ENCODE assay signal across 27 cellular contexts in genomic region chr16:7150230-7150629, GRCh38.
"Had no signal": no experiment of that assay in that cellular context is flagged by ENCODE, and none has a peak within 500 bp of the region (broad histone marks: within the 10 kb centered on the region; RNA-seq: fewer than 3 reads in every experiment).

No MANE protein-coding gene starts in this region.

- H3K4me1 ChIP-seq: stomach, suprapubic skin, testis, thyroid gland, tibial artery, tibial nerve, transverse colon, upper lobe of left lung, upper lobe of right lung, uterus, vagina had no signal

- FAIRE-seq: urothelium cell line had no signal

- H3K27ac ChIP-seq: stomach, suprapubic skin, testis, thoracic aorta, thyroid gland, tibial artery, tibial nerve, transverse colon, upper lobe of left lung, upper lobe of right lung, uterus, vagina had no signal

- ATAC-seq: stimulated activated effector memory CD8-positive, alpha-beta T cell treated with anti-CD3 and anti-CD28 coated beads, Interleukin-12 subunit alpha, Interleukin-12 subunit beta, amount 100 ng/mL, for 72 hours; stimulated activated memory B cell treated with anti-CD40 and anti-IgM and Interleukin-4, amounts not matched to agents 10 μg/mL and 1 μg/mL and 100 μg/mL, for 72 hours; stimulated activated naive B cell treated with anti-CD40 and anti-IgM and Interleukin-4, amounts not matched to agents 10 μg/mL and 1 μg/mL and 100 μg/mL, for 72 hours; stimulated activated naive CD8-positive, alpha-beta T cell treated with anti-CD3 and anti-CD28 coated beads, Interleukin-15, amount 100 ng/mL, for 72 hours; stimulated activated naive CD8-positive, alpha-beta T cell treated with anti-CD3 and anti-CD28 coated beads, Interleukin-15, Interleukin-2, amounts not matched to agents 100 U/mL and 50 U/mL, for 24 hours; upper lobe of right lung had no signal

- H3K36me3 ChIP-seq: stomach, suprapubic skin, thoracic aorta, thyroid gland, tibial artery, tibial nerve, transverse colon, upper lobe of left lung, upper lobe of right lung, uterus, vagina had no signal

- DNase-seq: stimulated activated CD4-positive, alpha-beta T cell treated with anti-CD3 and anti-CD28 coated beads, Interleukin-2, amount 100 ng/mL, for 48 hours; stimulated activated CD4-positive, alpha-beta T cell treated with anti-CD3 and anti-CD28 coated beads, Interleukin-4, amount 100 ng/mL, for 1 hour; stimulated activated CD4-positive, alpha-beta T cell treated with anti-CD3 and anti-CD28 coated beads, Interleukin-4, amount 100 ng/mL, for 24 hours; stimulated activated CD4-positive, alpha-beta T cell treated with anti-CD3 and anti-CD28 coated beads, Interleukin-4, amount 100 ng/mL, for 4 hours; stimulated activated CD8-positive, alpha-beta memory T cell treated with anti-CD3 and anti-CD28 coated beads, Interleukin-4, amount 100 ng/mL, for 48 hours; stimulated activated naive B cell treated with anti-CD40 and anti-IgM and Interleukin-4, amounts not matched to agents 10 μg/mL and 1 μg/mL and 100 μg/mL, for 72 hours; stimulated activated naive CD4-positive, alpha-beta T cell; stimulated activated naive CD4-positive, alpha-beta T cell treated with Interleukin-2 at 50 U/mL for 16 hours; stimulated activated naive CD8-positive, alpha-beta T cell treated with anti-CD3 and anti-CD28 coated beads, Interleukin-15, amount 100 ng/mL, for 72 hours; stimulated activated naive CD8-positive, alpha-beta T cell treated with anti-CD3 and anti-CD28 coated beads, Interleukin-15, Interleukin-2, amounts not matched to agents 100 U/mL and 50 U/mL, for 24 hours; stomach; substantia nigra; testis; thyroid gland; tibial artery; transverse colon; trophoblast cell; upper lobe of left lung; upper lobe of right lung; uterus had no signal

- H3K27me3 ChIP-seq: stomach, suprapubic skin, testis, thyroid gland, tibial artery, tibial nerve, transverse colon, upper lobe of left lung, upper lobe of right lung, uterus, vagina had no signal

- H3K4me3 ChIP-seq: stomach, suprapubic skin, testis, thoracic aorta, thyroid gland, tibial artery, tibial nerve, transverse colon, upper lobe of left lung, upper lobe of right lung, uterus, vagina had no signal

- H3K9me3 ChIP-seq: suprapubic skin, testis, thoracic aorta, thyroid gland, upper lobe of right lung, vagina had no signal
